19 cellular contexts compared by ENCODE assay signal in genomic region chr4:86306816-86307215, GRCh38. TPM values are rescaled to one million over a fixed set of nuclear protein-coding genes. Genes with fewer than 3 reads are reported as not detected.
A peak's percentile ranks its signal among the peaks of the same experiment; 100 is the strongest.
DNase-seq lines count a peak whose midpoint lies in the region; ATAC-seq, FAIRE-seq and TF ChIP-seq lines count a peak whose summit lies in the region.
"Had no signal": no experiment of that assay in that cellular context is flagged by ENCODE, and none has a peak within 500 bp of the region (broad histone marks: within the 10 kb centered on the region; RNA-seq: fewer than 3 reads in every experiment).

No MANE protein-coding gene starts in this region.

- no peak overlapping the region for H3K4me3 Mint-ChIP-seq in nephron
- no peak overlapping the region for H3K4me3 Mint-ChIP-seq in GM23338
- H3K4me3 Mint-ChIP-seq: activated naive CD4-positive, alpha-beta T cell treated with anti-CD3 and anti-CD28 coated beads, Interleukin-2, amount 10 ng/mL, durations not matched to agents 7 days and 5 days; CD4-positive, CD25-positive, alpha-beta regulatory T cell; stimulated activated naive CD8-positive, alpha-beta T cell treated with anti-CD3 and anti-CD28 coated beads, Interleukin-15, Interleukin-2, amounts not matched to agents 100 ng/mL and 50 ng/mL, for 24 hours; T-helper 17 cell had no signal

- H3K4me3 ChIP-seq in BLaER1 (no peak overlapping the region), GM23338 (no peak overlapping the region), small intestine (ENCODE audit: low read depth in 1 of 2, low read length in 2 of 2) (no peak overlapping the region)
- H3K4me3 ChIP-seq: mucosa of descending colon, pancreas had no signal

- 41 to 59% (median 56%) methylated on average over 3 of the region's 3 CpGs for WGBS in small intestine, 3 donors

- FAIRE-seq in small intestine (lab: Jason Lieb, UNC): no peak
- FAIRE-seq: pancreas had no signal

- no peaks in the 10 kb centered on the region for H3K36me3 Mint-ChIP-seq in nephron (ENCODE audit: low read depth)
- H3K36me3 Mint-ChIP-seq in GM23338 (ENCODE audit: low read depth): peaks cover 4% of the 10 kb centered on the region; the same call in 2 of the 3 replicates
- H3K36me3 Mint-ChIP-seq: activated naive CD4-positive, alpha-beta T cell treated with anti-CD3 and anti-CD28 coated beads, Interleukin-2, amount 10 ng/mL, durations not matched to agents 7 days and 5 days; CD4-positive, CD25-positive, alpha-beta regulatory T cell had no signal

- H3K36me3 ChIP-seq in BLaER1 (no peaks in the 10 kb centered on the region), GM23338 (ENCODE audit: insufficient read depth) (no peaks in the 10 kb centered on the region), small intestine (ENCODE audit: control insufficient read depth in 2 of 2, insufficient read depth in 2 of 2, low read length in 2 of 2) (no peaks in the 10 kb centered on the region)
- H3K36me3 ChIP-seq: pancreas had no signal

- no peaks in the 10 kb centered on the region for H3F3A ChIP-seq in GM23338 (replicated peaks; ENCODE audit: low read depth)

- H4K20me1 ChIP-seq in BLaER1 (no peaks in the 10 kb centered on the region), GM23338 (replicated peaks; ENCODE audit: insufficient read depth) (no peaks in the 10 kb centered on the region)

- H3K9me3 ChIP-seq in BLaER1 (no peaks in the 10 kb centered on the region), small intestine (ENCODE audit: control insufficient read depth, low read depth) (no peaks in the 10 kb centered on the region)
- H3K9me3 ChIP-seq: mucosa of descending colon, pancreas had no signal

- H3K9ac ChIP-seq in BLaER1: no peak overlapping the region

- H3K4me1 ChIP-seq in BLaER1: peaks cover 22% of the 10 kb centered on the region
- H3K4me1 ChIP-seq in GM23338 (ENCODE audit: insufficient read depth): no peaks in the 10 kb centered on the region
- no peaks in the 10 kb centered on the region for H3K4me1 ChIP-seq in small intestine (ENCODE audit: control insufficient read depth in 2 of 2, insufficient read depth in 1 of 2, low read depth in 1 of 2, low read length in 1 of 2)
- H3K4me1 ChIP-seq: pancreas had no signal

- H3K4me2 ChIP-seq in BLaER1: peak overlapping the region; percentile 43
- no peak overlapping the region for H3K4me2 ChIP-seq in GM23338

- H2AFZ ChIP-seq in GM23338: no peak overlapping the region

- no peak overlapping the region for H3K27ac ChIP-seq in BLaER1
- no peak overlapping the region for H3K27ac ChIP-seq in GM23338 (ENCODE audit: low read depth)
- H3K27ac ChIP-seq in small intestine (ENCODE audit: low read depth in 1 of 2, low read length in 1 of 2): no peak overlapping the region
- H3K27ac ChIP-seq: pancreas had no signal

- no peaks in the 10 kb centered on the region for H3K9me2 ChIP-seq in GM23338 (ENCODE audit: insufficient read depth)

- no peaks in the 10 kb centered on the region for H3K79me2 ChIP-seq in GM23338 (replicated peaks; ENCODE audit: insufficient read depth)

- H3K9me3 Mint-ChIP-seq in nephron (no peaks in the 10 kb centered on the region), GM23338 (0 out of 3 replicates have a peak, but pooled peaks cover 4% of the 10 kb centered on the region)
- H3K9me3 Mint-ChIP-seq: activated naive CD4-positive, alpha-beta T cell treated with anti-CD3 and anti-CD28 coated beads, Interleukin-2, amount 10 ng/mL, durations not matched to agents 7 days and 5 days; stimulated activated naive CD8-positive, alpha-beta T cell treated with anti-CD3 and anti-CD28 coated beads, Interleukin-15, Interleukin-2, amounts not matched to agents 100 ng/mL and 50 ng/mL, for 24 hours had no signal

- H3K27me3 Mint-ChIP-seq in nephron (ENCODE audit: low read depth): no peaks in the 10 kb centered on the region
- peaks cover 1% of the 10 kb centered on the region for H3K27me3 Mint-ChIP-seq in GM23338 (ENCODE audit: insufficient read depth, low read depth, poor library complexity)
- H3K27me3 Mint-ChIP-seq: activated naive CD4-positive, alpha-beta T cell treated with anti-CD3 and anti-CD28 coated beads, Interleukin-2, amount 10 ng/mL, durations not matched to agents 7 days and 5 days; CD4-positive, CD25-positive, alpha-beta regulatory T cell; stimulated activated naive CD8-positive, alpha-beta T cell treated with anti-CD3 and anti-CD28 coated beads, Interleukin-15, Interleukin-2, amounts not matched to agents 100 ng/mL and 50 ng/mL, for 24 hours; T-helper 17 cell had no signal

- DNase-seq in LHCN-M2 (ENCODE audit: low read depth) (peak; percentile 73), cerebellar cortex (ENCODE audit: low spot score) (peak; percentile 28), GM23338 (ENCODE audit: low spot score) (no peak), Right ventricle myocardium superior (no peak), small intestine (no peak)
- DNase-seq: activated CD8-positive, alpha-beta memory T cell treated with anti-CD3 and anti-CD28 coated beads, Interleukin-2, amount 50 U/mL, for 48 hours; activated naive CD4-positive, alpha-beta T cell treated with anti-CD3 and anti-CD28 coated beads, Interleukin-2, amount 10 ng/mL, durations not matched to agents 7 days and 5 days; CD4-positive, CD25-positive, alpha-beta regulatory T cell; hypothalamus; left colon; mucosa of descending colon; NCI-H187 treated with DMSO at 0.1 percent for 48 hours; pancreas; stimulated activated CD4-positive, alpha-beta T cell treated with anti-CD3 and anti-CD28 coated beads, Interleukin-12 subunit alpha, Interleukin-12 subunit beta, amount 100 ng/mL, for 4 hours; T-helper 17 cell had no signal

- intact Hi-C loops in Right ventricle myocardium superior (cut with DNase I): no loop called here

- TF ChIP-seq CTCF in nephron (IDR thresholded peaks at IDR 0.05; ENCODE audit: unreplicated experiment in 3 of 3) (no peak), GM23338 (conservative IDR thresholded peaks at IDR 0.05; ENCODE audit: low read depth in 2 of 2) (no peak)

- no peak for ATAC-seq in HG02938 (IDR thresholded peaks at IDR 0.05; ENCODE audit: unreplicated experiment)
- no peak for ATAC-seq in GM23338
- ATAC-seq in Right ventricle myocardium superior (ENCODE audit: poor library complexity): no peak
- ATAC-seq: left colon, mucosa of descending colon, pancreas, T-helper 17 cell had no signal

- H3K27ac Mint-ChIP-seq in nephron (peak overlapping the region in 2 of 3 experiments; percentile 26 to 43), GM23338 (no peak overlapping the region)
- H3K27ac Mint-ChIP-seq: activated naive CD4-positive, alpha-beta T cell treated with anti-CD3 and anti-CD28 coated beads, Interleukin-2, amount 10 ng/mL, durations not matched to agents 7 days and 5 days; CD4-positive, CD25-positive, alpha-beta regulatory T cell; stimulated activated naive CD8-positive, alpha-beta T cell treated with anti-CD3 and anti-CD28 coated beads, Interleukin-15, Interleukin-2, amounts not matched to agents 100 ng/mL and 50 ng/mL, for 24 hours; T-helper 17 cell had no signal

- H3K4me1 Mint-ChIP-seq in nephron: peaks cover 42% of the 10 kb centered on the region
- H3K4me1 Mint-ChIP-seq in GM23338: peaks cover 16% of the 10 kb centered on the region
- H3K4me1 Mint-ChIP-seq: activated naive CD4-positive, alpha-beta T cell treated with anti-CD3 and anti-CD28 coated beads, Interleukin-2, amount 10 ng/mL, durations not matched to agents 7 days and 5 days; CD4-positive, CD25-positive, alpha-beta regulatory T cell had no signal

- H3K27me3 ChIP-seq in BLaER1 (no peaks in the 10 kb centered on the region), GM23338 (ENCODE audit: insufficient read depth) (no peaks in the 10 kb centered on the region), small intestine (ENCODE audit: control insufficient read depth in 2 of 2, insufficient read depth in 2 of 2, low read length in 2 of 2) (no peaks in the 10 kb centered on the region)
- H3K27me3 ChIP-seq: pancreas had no signal

TF ChIP-seq in GM23338, 12 proteins besides CTCF, POLR2A, EP300 and RAD21:
- no peak for TF ChIP-seq ETS1 (IDR thresholded peaks at IDR 0.05)
- TF ChIP-seq ZNF331 (CRISPR knock-in tag; IDR thresholded peaks at IDR 0.05; ENCODE audit: low read depth): no peak
- no peak for TF ChIP-seq NANOG (IDR thresholded peaks at IDR 0.05; ENCODE audit: borderline replicate concordance)
- TF ChIP-seq CREB1 (CRISPR knock-in tag; IDR thresholded peaks at IDR 0.05; ENCODE audit: low read depth): no peak
- no peak for TF ChIP-seq EZH2 (IDR thresholded peaks at IDR 0.05; ENCODE audit: low read depth, unreplicated experiment)
- no peak for TF ChIP-seq EZH2phosphoT487 (IDR thresholded peaks at IDR 0.05; ENCODE audit: unreplicated experiment)

RNA-seq across cellular contexts. Expression of gene MAPK10, which starts 53.0 kb away (rescaled TPM):
- total RNA-seq in LHCN-M2 (2014; rRNA removed) (4.3 and 4.4 TPM in 2 replicates), Right ventricle myocardium superior (4.0 TPM)
- 1.8 TPM for polyA plus RNA-seq in LHCN-M2 (2012)
- total RNA-seq in GM23338 (2014; rRNA removed; shearing (Covaris generic)): 8.1 and 10.3 TPM in 2 replicates
- polyA plus RNA-seq in GM23338 (2016; fragmentation: Nextera tagmentation; extraction: Ambion mirVana) (2.6 and 3.6 TPM in 2 replicates), small intestine (1 to 10 TPM in 2 of 3 donors, under 1 TPM in 1; 0.22 to 7.3 (median 2.7) TPM)
- polyA plus RNA-seq: CD4-positive, CD25-positive, alpha-beta regulatory T cell had no signal

Comparison
In these comparisons a context has a peak if more than half of its experiments do, and no peak if none do; other contexts are left out.
1. DNase-seq: peak in LHCN-M2 (single experiment) and cerebellar cortex (single experiment); none in GM23338 (single experiment), Right ventricle myocardium superior (single experiment) and small intestine (single experiment).